18 cellular contexts compared by ENCODE assay signal in the genomic region with DNA sequence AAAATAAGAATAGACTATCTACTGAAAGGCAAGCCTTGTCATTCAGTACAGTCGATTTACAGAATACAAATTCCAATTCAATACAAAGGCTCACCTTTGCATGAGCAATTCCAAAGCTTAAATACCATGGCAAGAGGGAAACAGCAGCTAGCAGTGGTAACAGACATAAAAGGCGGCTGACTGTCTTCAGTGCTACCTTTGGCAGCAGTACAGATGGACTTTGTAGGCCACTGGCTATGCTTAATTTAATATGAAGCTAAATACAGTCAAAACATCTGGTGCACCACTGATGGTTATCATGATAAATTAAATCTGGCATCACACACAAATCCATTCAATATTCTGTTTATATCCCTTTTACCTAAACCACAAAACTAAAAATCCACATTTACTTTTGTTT.
A peak's percentile ranks its signal among the peaks of the same experiment; 100 is the strongest.
DNase-seq lines count a peak whose midpoint lies in the region; ATAC-seq, FAIRE-seq and TF ChIP-seq lines count a peak whose summit lies in the region.
"Had no signal": no experiment of that assay in that cellular context is flagged by ENCODE, and none has a peak within 500 bp of the region (broad histone marks: within the 10 kb centered on the region; RNA-seq: fewer than 3 reads in every experiment).

No MANE protein-coding gene starts in this region.

- peaks cover 37% of the 10 kb centered on the region for H3K4me1 Mint-ChIP-seq in T-helper 2 cell treated with Interferon-gamma antibody and Interleukin-4, amounts not matched to agents 5 μg/mL and 100 μg/mL, for 36 hours (ENCODE audit: low read depth)

- intact Hi-C loops in thyroid gland (cut with DNase I) = no loop called here

- H3K27ac Mint-ChIP-seq in T-helper 2 cell treated with Interferon-gamma antibody and Interleukin-4, amounts not matched to agents 5 μg/mL and 100 μg/mL, for 36 hours = no peak overlapping the region
- H3K27ac Mint-ChIP-seq: activated T-helper 2 cell treated with anti-CD3 and anti-CD28 coated beads, Interferon-gamma antibody, Interleukin-2, Interleukin-4, amounts not matched to agents 10 μg/mL and 5 μg/mL and 100 μg/mL, durations not matched to agents 14 hours and 24 hours and 36 hours; CD14-positive monocyte; naive thymus-derived CD4-positive, alpha-beta T cell; stimulated activated naive B cell treated with anti-CD40 and anti-IgM and Interleukin-4, amounts not matched to agents 10 μg/mL and 1 μg/mL and 100 μg/mL, for 72 hours; T-cell had no signal

- no peaks in the 10 kb centered on the region for H3K36me3 ChIP-seq in thyroid gland
- H3K36me3 ChIP-seq: left lung, WERI-Rb-1 had no signal

- peak overlapping the region in 1 of 3 donors; percentile 18 for H3K27ac ChIP-seq in thyroid gland
- H3K27ac ChIP-seq: left lung, WERI-Rb-1 had no signal

- no peaks in the 10 kb centered on the region for H3K9me3 Mint-ChIP-seq in T-helper 2 cell treated with Interferon-gamma antibody and Interleukin-4, amounts not matched to agents 5 μg/mL and 100 μg/mL, for 36 hours
- H3K9me3 Mint-ChIP-seq: activated T-helper 2 cell treated with anti-CD3 and anti-CD28 coated beads, Interferon-gamma antibody, Interleukin-2, Interleukin-4, amounts not matched to agents 10 μg/mL and 5 μg/mL and 100 μg/mL, durations not matched to agents 14 hours and 24 hours and 36 hours; CD14-positive monocyte; naive thymus-derived CD4-positive, alpha-beta T cell; stimulated activated naive B cell treated with anti-CD40 and anti-IgM and Interleukin-4, amounts not matched to agents 10 μg/mL and 1 μg/mL and 100 μg/mL, for 72 hours; T-cell had no signal

- ATAC-seq in HG03521 (IDR thresholded peaks at IDR 0.05; ENCODE audit: unreplicated experiment) = no peak
- ATAC-seq: left lung; naive thymus-derived CD4-positive, alpha-beta T cell; stimulated activated naive B cell treated with anti-CD40 and anti-IgM and Interleukin-4, amounts not matched to agents 10 μg/mL and 1 μg/mL and 100 μg/mL, for 72 hours; T-cell had no signal

- no peak for TF ChIP-seq CTCF in thyroid gland (IDR thresholded peaks at IDR 0.05)

- WGBS in thyroid gland, 2 donors = 28 to 45% methylated on average over 2 of the region's 2 CpGs

- H3K4me3 ChIP-seq in thyroid gland (replicated peaks in 1 of 3) = no peak overlapping the region
- H3K4me3 ChIP-seq: left lung had no signal

- H3K9me3 ChIP-seq in thyroid gland = no peaks in the 10 kb centered on the region
- H3K9me3 ChIP-seq: left lung had no signal

- FAIRE-seq in endometrium (lab: Jason Lieb, UNC) = peak; percentile 23

- H3K27me3 Mint-ChIP-seq in T-helper 2 cell treated with Interferon-gamma antibody and Interleukin-4, amounts not matched to agents 5 μg/mL and 100 μg/mL, for 36 hours (ENCODE audit: low read depth) = no peaks in the 10 kb centered on the region
- H3K27me3 Mint-ChIP-seq: naive thymus-derived CD4-positive, alpha-beta T cell; stimulated activated naive B cell treated with anti-CD40 and anti-IgM and Interleukin-4, amounts not matched to agents 10 μg/mL and 1 μg/mL and 100 μg/mL, for 72 hours; T-cell had no signal

- H3K36me3 Mint-ChIP-seq in T-helper 2 cell treated with Interferon-gamma antibody and Interleukin-4, amounts not matched to agents 5 μg/mL and 100 μg/mL, for 36 hours (ENCODE audit: low read depth) = peaks cover 1% of the 10 kb centered on the region

- no peaks in the 10 kb centered on the region for H3K27me3 ChIP-seq in thyroid gland
- H3K27me3 ChIP-seq: left lung had no signal

- TF ChIP-seq POLR2A in thyroid gland (IDR thresholded peaks at IDR 0.05) = no peak

- DNase-seq in NCI-H2196 (lab: John Stamatoyannopoulos, UW; ENCODE audit: unreplicated experiment) = peak; percentile 16
- DNase-seq in NCI-H2196 treated with DMSO at 0.1 percent for 48 hours (lab: John Stamatoyannopoulos, UW; ENCODE audit: unreplicated experiment) = no peak
- DNase-seq in NCI-H82 treated with DMSO at 0.1 percent for 48 hours (lab: John Stamatoyannopoulos, UW; ENCODE audit: unreplicated experiment) = peak; percentile 11
- peak; percentile 13 to 22 for DNase-seq in thyroid gland
- DNase-seq in T-helper 2 cell treated with Interferon-gamma antibody and Interleukin-4, amounts not matched to agents 5 μg/mL and 100 μg/mL, for 36 hours (ENCODE audit: low spot score) = no peak
- no peak for DNase-seq in NCI-H345 (lab: John Stamatoyannopoulos, UW)
- DNase-seq: 8988T; KG1; left lung; naive thymus-derived CD4-positive, alpha-beta T cell; NCI-H1105 treated with DMSO at 0.1 percent for 48 hours; stimulated activated naive B cell treated with anti-CD40 and anti-IgM and Interleukin-4, amounts not matched to agents 10 μg/mL and 1 μg/mL and 100 μg/mL, for 72 hours; T-cell; WERI-Rb-1 had no signal

- peaks cover 13 to 23% of the 10 kb centered on the region in 2 donors for H3K4me1 ChIP-seq in thyroid gland
- H3K4me1 ChIP-seq: left lung had no signal

- H3K4me3 Mint-ChIP-seq in T-helper 2 cell treated with Interferon-gamma antibody and Interleukin-4, amounts not matched to agents 5 μg/mL and 100 μg/mL, for 36 hours = no peak overlapping the region
- H3K4me3 Mint-ChIP-seq: CD14-positive monocyte; naive thymus-derived CD4-positive, alpha-beta T cell; stimulated activated naive B cell treated with anti-CD40 and anti-IgM and Interleukin-4, amounts not matched to agents 10 μg/mL and 1 μg/mL and 100 μg/mL, for 72 hours; T-cell had no signal

Comparison
In these comparisons a context has a peak if more than half of its experiments do, and no peak if none do; other contexts are left out.
1. DNase-seq: peak in NCI-H2196 (single experiment), NCI-H82 treated with DMSO at 0.1 percent for 48 hours (single experiment) and thyroid gland (2 of 2); none in NCI-H2196 treated with DMSO at 0.1 percent for 48 hours (single experiment), T-helper 2 cell treated with Interferon-gamma antibody and Interleukin-4, amounts not matched to agents 5 μg/mL and 100 μg/mL, for 36 hours (single experiment) and NCI-H345 (single experiment).